In genomic region chr2:231685349-231686191, GRCh38 we compare ENCODE assay signal across 7 cellular contexts. TPM values are rescaled to one million over a fixed set of nuclear protein-coding genes. Genes with fewer than 3 reads are reported as not detected.
DNase-seq lines count a peak whose midpoint lies in the region; ATAC-seq, FAIRE-seq and TF ChIP-seq lines count a peak whose summit lies in the region.

No MANE protein-coding gene starts in this region.

- no peaks in the 10 kb centered on the region for H3K27me3 ChIP-seq in bronchial epithelial cell (ENCODE audit: control insufficient read depth, insufficient read depth, low read length)
- H3K27me3 ChIP-seq in osteoblast (ENCODE audit: insufficient read depth, low read length), result no peaks in the 10 kb centered on the region

- no peak overlapping the region for H2AFZ ChIP-seq in osteoblast (ENCODE audit: low read length)

- no peak overlapping the region for H3K27ac ChIP-seq in osteoblast (ENCODE audit: low read depth, low read length)

- H3K36me3 ChIP-seq in bronchial epithelial cell (ENCODE audit: control insufficient read depth, insufficient read depth, low read length) (no peaks in the 10 kb centered on the region), osteoblast (ENCODE audit: insufficient read depth, low read length) (no peaks in the 10 kb centered on the region)

- DNase-seq in GM12864 (ENCODE audit: low read depth), result no peak
- peak; percentile 11 to 16 for DNase-seq in Kasumi-1 (lab: John Stamatoyannopoulos, UW)
- DNase-seq in bronchial epithelial cell (ENCODE audit: low read depth), result no peak
- peak; percentile 80 for DNase-seq in osteoblast (ENCODE audit: insufficient read length, low spot score, missing footprints)
- DNase-seq in NCI-H146 (lab: John Stamatoyannopoulos, UW), result no peak
- DNase-seq in NCI-H187 (lab: John Stamatoyannopoulos, UW), result no peak

- no peak for FAIRE-seq in bronchial epithelial cell (lab: Jason Lieb, UNC)

- no peaks in the 10 kb centered on the region for H4K20me1 ChIP-seq in osteoblast (ENCODE audit: insufficient read depth, low read length)

- H3K4me3 ChIP-seq in GM12864 (ENCODE audit: low read depth, low read length) (no peak overlapping the region), bronchial epithelial cell (ENCODE audit: low read depth, low read length) (no peak overlapping the region), osteoblast (ENCODE audit: insufficient read depth, low read length) (no peak overlapping the region)

- peaks cover 4% of the 10 kb centered on the region for H3K4me1 ChIP-seq in osteoblast (ENCODE audit: insufficient read depth, low read length)

- no peaks in the 10 kb centered on the region for H3K79me2 ChIP-seq in osteoblast (ENCODE audit: insufficient read depth, low read length)

- H3K4me2 ChIP-seq in osteoblast (ENCODE audit: insufficient read depth, low read length), result no peak overlapping the region

- ATAC-seq in GM18505 (IDR thresholded peaks at IDR 0.05; ENCODE audit: unreplicated experiment), result no peak

- H3K9me3 ChIP-seq in osteoblast (ENCODE audit: low read depth, low read length), result no peaks in the 10 kb centered on the region

- TF ChIP-seq CTCF in GM12864 (IDR thresholded peaks at IDR 0.05; ENCODE audit: low read depth, low read length, missing control alignments), result peak; percentile 54
- peak; percentile 23 for TF ChIP-seq CTCF in bronchial epithelial cell (IDR thresholded peaks at IDR 0.05; ENCODE audit: insufficient read depth, low read length, severe bottlenecking)
- TF ChIP-seq CTCF in osteoblast (IDR thresholded peaks at IDR 0.05; ENCODE audit: extremely low read depth, low read depth, low read length), result peak; percentile 27

- TF ChIP-seq POLR2A in GM18505 (IDR thresholded peaks at IDR 0.05; ENCODE audit: borderline replicate concordance, extremely low read depth, insufficient read depth, insufficient read length), result no peak

RNA-seq across cellular contexts. Expression of gene PTMA, which starts 22.8 kb away (rescaled TPM):
- 348 and 388 TPM in 2 replicates for total RNA-seq in bronchial epithelial cell
- total RNA-seq in osteoblast, result 459 and 545 TPM in 2 replicates

Comparison
In these comparisons a context has a peak if more than half of its experiments do, and no peak if none do; other contexts are left out.
1. DNase-seq: peak in Kasumi-1 (2 of 2) and osteoblast (single experiment); none in GM12864 (single experiment), bronchial epithelial cell (single experiment), NCI-H146 (single experiment) and NCI-H187 (0 of 2).
2. Peak in every context shown above with its lines, with median percentiles within 50 percentile points of each other: CTCF ChIP-seq.